In the genomic region with DNA sequence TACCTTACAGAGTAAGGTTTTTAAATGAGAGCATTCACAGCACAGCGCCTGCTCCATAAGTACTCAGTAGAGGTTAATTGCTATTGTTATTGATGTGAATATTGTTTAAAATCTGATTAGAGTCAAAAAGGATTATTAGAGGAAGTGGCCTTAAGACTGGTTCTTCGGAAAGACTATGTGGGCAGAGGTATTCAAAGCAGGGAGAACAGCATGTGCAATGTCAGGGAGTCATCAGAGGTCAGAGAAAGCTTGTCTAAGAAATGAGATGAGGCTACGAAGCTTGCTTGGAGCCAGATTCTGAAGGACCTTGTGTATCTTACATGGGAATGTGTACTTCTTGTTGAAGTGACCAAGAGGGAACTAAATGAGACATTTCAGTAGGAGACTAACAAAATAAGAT, we compare ENCODE assay signal across 31 cellular contexts. TPM values are rescaled to one million over a fixed set of nuclear protein-coding genes. Genes with fewer than 3 reads are reported as not detected.
DNase-seq lines count a peak whose midpoint lies in the region; ATAC-seq and TF ChIP-seq lines count a peak whose summit lies in the region.
"Had no signal": no experiment of that assay in that cellular context is flagged by ENCODE, and none has a peak within 500 bp of the region (broad histone marks: within the 10 kb centered on the region; RNA-seq: fewer than 3 reads in every experiment).

No MANE protein-coding gene starts in this region.

- no peak for DNase-seq in activated CD8-positive, alpha-beta T cell treated with anti-CD3 and anti-CD28 coated beads, Interleukin-2, amount 10 ng/mL, durations not matched to agents 7 days and 5 days
- no peak for DNase-seq in activated CD8-positive, alpha-beta T cell treated with anti-CD3 and anti-CD28 coated beads for 36 hours
- DNase-seq in choroid plexus epithelial cell (ENCODE audit: low read depth) (peak; percentile 30), upper lobe of right lung (no peak), cortex of kidney (lab: John Stamatoyannopoulos, UW) (no peak), hepatocyte (ENCODE audit: low spot score) (no peak)
- DNase-seq: activated CD4-positive, alpha-beta T cell treated with anti-CD3 and anti-CD28 coated beads, Interleukin-2, amount 50 U/mL, for 4 hours; activated CD8-positive, alpha-beta memory T cell treated with anti-CD3 and anti-CD28 coated beads, Interleukin-2, amount 50 U/mL, for 4 hours; activated naive CD4-positive, alpha-beta T cell treated with anti-CD3 and anti-CD28 coated beads, Interleukin-2, amount 10 ng/mL, durations not matched to agents 7 days and 5 days; adrenal gland; C1 segment of cervical spinal cord; COR-L47; DMS79; hypothalamus; left cardiac atrium; NCI-H1092 treated with DMSO at 0.1 percent for 48 hours; NCI-H1930; NCI-H526; ovary; PC-9; Right ventricle myocardium superior; substantia nigra; T-helper 17 cell; upper lobe of left lung had no signal

- H3K27me3 Mint-ChIP-seq in activated CD8-positive, alpha-beta T cell treated with anti-CD3 and anti-CD28 coated beads, Interleukin-2, amount 10 ng/mL, durations not matched to agents 7 days and 5 days (ENCODE audit: low read depth) = no peaks in the 10 kb centered on the region
- no peaks in the 10 kb centered on the region for H3K27me3 Mint-ChIP-seq in activated CD8-positive, alpha-beta T cell treated with anti-CD3 and anti-CD28 coated beads for 36 hours
- H3K27me3 Mint-ChIP-seq: activated naive CD4-positive, alpha-beta T cell treated with anti-CD3 and anti-CD28 coated beads, Interleukin-2, amount 10 ng/mL, durations not matched to agents 7 days and 5 days; brain; T-helper 17 cell had no signal

- H2AFZ ChIP-seq in hepatocyte = no peak overlapping the region
- H2AFZ ChIP-seq: PC-9 had no signal

- H3K27me3 ChIP-seq in upper lobe of right lung (no peaks in the 10 kb centered on the region), hepatocyte (no peaks in the 10 kb centered on the region)
- H3K27me3 ChIP-seq: adrenal gland, ovary, upper lobe of left lung had no signal

- H3K4me3 Mint-ChIP-seq in activated CD8-positive, alpha-beta T cell treated with anti-CD3 and anti-CD28 coated beads, Interleukin-2, amount 10 ng/mL, durations not matched to agents 7 days and 5 days = no peak overlapping the region
- H3K4me3 Mint-ChIP-seq in activated CD8-positive, alpha-beta T cell treated with anti-CD3 and anti-CD28 coated beads for 36 hours = no peak overlapping the region
- H3K4me3 Mint-ChIP-seq: activated naive CD4-positive, alpha-beta T cell treated with anti-CD3 and anti-CD28 coated beads, Interleukin-2, amount 10 ng/mL, durations not matched to agents 7 days and 5 days; brain; stimulated activated effector memory CD8-positive, alpha-beta T cell treated with anti-CD3 and anti-CD28 coated beads, Interleukin-12 subunit alpha, Interleukin-12 subunit beta, amount 100 ng/mL, for 72 hours; T-helper 17 cell had no signal

- H3K9me2 ChIP-seq in hepatocyte (replicated peaks; ENCODE audit: insufficient read depth) = no peaks in the 10 kb centered on the region

- CTCF ChIA-PET in activated CD8-positive, alpha-beta T cell treated with anti-CD3 and anti-CD28 coated beads, Interleukin-2, amount 10 ng/mL, durations not matched to agents 7 days and 5 days (lab: Charles Lee) = no interaction called here
- CTCF ChIA-PET in activated CD8-positive, alpha-beta T cell treated with anti-CD3 and anti-CD28 coated beads for 36 hours (lab: Charles Lee) = no interaction called here

- H3K9me3 ChIP-seq in upper lobe of right lung (no peaks in the 10 kb centered on the region), hepatocyte (ENCODE audit: low read depth) (no peaks in the 10 kb centered on the region)
- H3K9me3 ChIP-seq: adrenal gland, HAP-1, ovary, upper lobe of left lung had no signal

- intact Hi-C loops in activated CD8-positive, alpha-beta T cell treated with anti-CD3 and anti-CD28 coated beads for 36 hours (cut with micrococcal nuclease) = no loop called here
- intact Hi-C loops in upper lobe of right lung (cut with DNase I) = no loop called here

- H3K4me1 Mint-ChIP-seq in activated CD8-positive, alpha-beta T cell treated with anti-CD3 and anti-CD28 coated beads, Interleukin-2, amount 10 ng/mL, durations not matched to agents 7 days and 5 days (ENCODE audit: low read depth) = no peaks in the 10 kb centered on the region
- peaks cover 15% of the 10 kb centered on the region for H3K4me1 Mint-ChIP-seq in activated CD8-positive, alpha-beta T cell treated with anti-CD3 and anti-CD28 coated beads for 36 hours (ENCODE audit: low read depth)
- H3K4me1 Mint-ChIP-seq: activated naive CD4-positive, alpha-beta T cell treated with anti-CD3 and anti-CD28 coated beads, Interleukin-2, amount 10 ng/mL, durations not matched to agents 7 days and 5 days had no signal

- H4K20me1 ChIP-seq in hepatocyte (ENCODE audit: insufficient read depth, poor library complexity, severe bottlenecking) = no peaks in the 10 kb centered on the region

- no peak overlapping the region for H3K4me2 ChIP-seq in hepatocyte
- H3K4me2 ChIP-seq: PC-9 had no signal

- ATAC-seq in activated CD8-positive, alpha-beta T cell treated with anti-CD3 and anti-CD28 coated beads, Interleukin-2, amount 10 ng/mL, durations not matched to agents 7 days and 5 days = no peak
- ATAC-seq in activated CD8-positive, alpha-beta T cell treated with anti-CD3 and anti-CD28 coated beads for 36 hours = no peak
- ATAC-seq in HG03095 (IDR thresholded peaks at IDR 0.05; ENCODE audit: unreplicated experiment) (peak; percentile 72), upper lobe of right lung (peak; percentile 77), GM21825 (IDR thresholded peaks at IDR 0.05; ENCODE audit: unreplicated experiment) (no peak)
- ATAC-seq: K562; left cardiac atrium; stimulated activated effector memory CD8-positive, alpha-beta T cell treated with anti-CD3 and anti-CD28 coated beads, Interleukin-12 subunit alpha, Interleukin-12 subunit beta, amount 100 ng/mL, for 72 hours; T-helper 17 cell had no signal

- 90% methylated on average over 3 of the region's 3 CpGs for WGBS in hepatocyte (ENCODE audit: low lambda C conversion rate, missing lambda C conversion rate)

- no peak overlapping the region for H3K27ac ChIP-seq in upper lobe of right lung
- no peak overlapping the region for H3K27ac ChIP-seq in hepatocyte
- H3K27ac ChIP-seq: 22Rv1, adrenal gland, ovary, PC-9, upper lobe of left lung had no signal

- H3K4me3 ChIP-seq in choroid plexus epithelial cell (ENCODE audit: low read depth, low read length) = no peak overlapping the region
- H3K4me3 ChIP-seq in upper lobe of right lung = no peak overlapping the region
- no peak overlapping the region for H3K4me3 ChIP-seq in hepatocyte
- H3K4me3 ChIP-seq: adrenal gland, HAP-1, K562, ovary, PC-9, upper lobe of left lung had no signal

- TF ChIP-seq CTCF in activated CD8-positive, alpha-beta T cell treated with anti-CD3 and anti-CD28 coated beads for 36 hours (IDR thresholded peaks at IDR 0.05) = no peak
- TF ChIP-seq CTCF in choroid plexus epithelial cell (conservative IDR thresholded peaks at IDR 0.05; ENCODE audit: low read depth, low read length) (no peak), upper lobe of right lung (IDR thresholded peaks at IDR 0.05) (no peak), hepatocyte (IDR thresholded peaks at IDR 0.05; ENCODE audit: poor library complexity) (no peak)

- no peaks in the 10 kb centered on the region for H3K79me2 ChIP-seq in hepatocyte

- H3K36me3 ChIP-seq in upper lobe of right lung (no peaks in the 10 kb centered on the region), hepatocyte (replicated peaks; ENCODE audit: insufficient read depth, low read depth) (no peaks in the 10 kb centered on the region)
- H3K36me3 ChIP-seq: adrenal gland, HAP-1, ovary, upper lobe of left lung had no signal

- H3K27ac Mint-ChIP-seq in activated CD8-positive, alpha-beta T cell treated with anti-CD3 and anti-CD28 coated beads, Interleukin-2, amount 10 ng/mL, durations not matched to agents 7 days and 5 days = peak overlapping the region; percentile 1
- H3K27ac Mint-ChIP-seq in activated CD8-positive, alpha-beta T cell treated with anti-CD3 and anti-CD28 coated beads for 36 hours = no peak overlapping the region
- H3K27ac Mint-ChIP-seq: activated naive CD4-positive, alpha-beta T cell treated with anti-CD3 and anti-CD28 coated beads, Interleukin-2, amount 10 ng/mL, durations not matched to agents 7 days and 5 days; stimulated activated effector memory CD8-positive, alpha-beta T cell treated with anti-CD3 and anti-CD28 coated beads, Interleukin-12 subunit alpha, Interleukin-12 subunit beta, amount 100 ng/mL, for 72 hours; T-helper 17 cell had no signal

- H3K36me3 Mint-ChIP-seq in activated CD8-positive, alpha-beta T cell treated with anti-CD3 and anti-CD28 coated beads, Interleukin-2, amount 10 ng/mL, durations not matched to agents 7 days and 5 days (ENCODE audit: low read depth) = peaks cover 19% of the 10 kb centered on the region
- H3K36me3 Mint-ChIP-seq in activated CD8-positive, alpha-beta T cell treated with anti-CD3 and anti-CD28 coated beads for 36 hours (ENCODE audit: low read depth) = peaks cover 40% of the 10 kb centered on the region

- H3K9me3 Mint-ChIP-seq in activated CD8-positive, alpha-beta T cell treated with anti-CD3 and anti-CD28 coated beads, Interleukin-2, amount 10 ng/mL, durations not matched to agents 7 days and 5 days (ENCODE audit: insufficient read depth) = no peaks in the 10 kb centered on the region
- H3K9me3 Mint-ChIP-seq in activated CD8-positive, alpha-beta T cell treated with anti-CD3 and anti-CD28 coated beads for 36 hours = no peaks in the 10 kb centered on the region
- H3K9me3 Mint-ChIP-seq: activated naive CD4-positive, alpha-beta T cell treated with anti-CD3 and anti-CD28 coated beads, Interleukin-2, amount 10 ng/mL, durations not matched to agents 7 days and 5 days; brain; stimulated activated effector memory CD8-positive, alpha-beta T cell treated with anti-CD3 and anti-CD28 coated beads, Interleukin-12 subunit alpha, Interleukin-12 subunit beta, amount 100 ng/mL, for 72 hours had no signal

- POLR2A ChIA-PET in activated CD8-positive, alpha-beta T cell treated with anti-CD3 and anti-CD28 coated beads, Interleukin-2, amount 10 ng/mL, durations not matched to agents 7 days and 5 days (lab: Charles Lee) = no interaction called here
- POLR2A ChIA-PET in activated CD8-positive, alpha-beta T cell treated with anti-CD3 and anti-CD28 coated beads for 36 hours (lab: Charles Lee) = no interaction called here

- H3K4me1 ChIP-seq in upper lobe of right lung (no peaks in the 10 kb centered on the region), hepatocyte (ENCODE audit: insufficient read depth) (no peaks in the 10 kb centered on the region)
- H3K4me1 ChIP-seq: upper lobe of left lung had no signal

RNA-seq across cellular contexts. Expression of gene PMS1, which starts 49.8 kb away (rescaled TPM):
- 10 to 100 TPM; 33.7 to 41.7 TPM for total RNA-seq in activated CD8-positive, alpha-beta T cell treated with anti-CD3 and anti-CD28 coated beads, Interleukin-2, amount 10 ng/mL, durations not matched to agents 7 days and 5 days
- total RNA-seq in activated CD8-positive, alpha-beta T cell treated with anti-CD3 and anti-CD28 coated beads for 36 hours = 10 to 100 TPM; 44.3 to 58.5 TPM
- 17.4 TPM for total RNA-seq in upper lobe of right lung
- total RNA-seq in hepatocyte = 14.6 and 21.2 TPM in 2 replicates
- polyA plus RNA-seq in hepatocyte = 13.1 and 16.0 TPM in 2 replicates

RNA-seq across cellular contexts. Expression of gene ORMDL1, which starts 49.9 kb away (rescaled TPM):
- total RNA-seq in activated CD8-positive, alpha-beta T cell treated with anti-CD3 and anti-CD28 coated beads, Interleukin-2, amount 10 ng/mL, durations not matched to agents 7 days and 5 days = 10 to 100 TPM; 59.4 to 61.0 TPM
- 10 to 100 TPM; 48.2 to 53.7 TPM for total RNA-seq in activated CD8-positive, alpha-beta T cell treated with anti-CD3 and anti-CD28 coated beads for 36 hours
- 65.0 TPM for total RNA-seq in upper lobe of right lung
- 69.9 and 77.6 TPM in 2 replicates for total RNA-seq in hepatocyte
- polyA plus RNA-seq in hepatocyte = 92.6 and 102 TPM in 2 replicates

Comparison
In these comparisons a context has a peak if more than half of its experiments do, and no peak if none do; other contexts are left out.
1. ATAC-seq: peak in HG03095 (single experiment) and upper lobe of right lung (single experiment); none in activated CD8-positive, alpha-beta T cell treated with anti-CD3 and anti-CD28 coated beads, Interleukin-2, amount 10 ng/mL, durations not matched to agents 7 days and 5 days (single experiment), activated CD8-positive, alpha-beta T cell treated with anti-CD3 and anti-CD28 coated beads for 36 hours (single experiment) and GM21825 (single experiment).